Comparison of ENCODE assay signal across 34 cellular contexts in the genomic region with DNA sequence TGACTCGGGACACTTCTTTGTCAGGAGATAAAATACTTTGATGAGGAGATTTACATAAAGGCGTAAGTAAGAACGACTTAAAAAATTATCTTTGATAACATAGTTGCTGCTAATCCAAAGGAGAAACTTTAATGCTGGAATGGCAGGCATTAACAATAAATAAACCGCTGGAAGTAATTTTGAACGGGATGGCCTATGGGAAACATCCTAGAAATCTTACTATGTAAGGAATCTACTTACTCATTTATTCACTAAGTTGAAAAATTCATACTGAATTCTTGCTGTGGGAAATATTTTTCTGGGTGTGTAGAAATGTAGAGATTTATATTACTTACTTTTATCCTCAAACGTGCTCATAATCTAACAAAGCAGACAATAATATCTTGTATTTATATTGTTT.
"Had no signal": no experiment of that assay in that cellular context is flagged by ENCODE, and none has a peak within 500 bp of the region (broad histone marks: within the 10 kb centered on the region; RNA-seq: fewer than 3 reads in every experiment).

No MANE protein-coding gene starts in this region.

- H3K9ac ChIP-seq: KMS-11 had no signal

- H3K27ac ChIP-seq: KMS-11 had no signal

- H3K27me3 ChIP-seq: MG63 had no signal

- H3K4me2 ChIP-seq: KMS-11 had no signal

- H3K9me3 ChIP-seq: MG63 had no signal

- DNase-seq: Karpas-422, Kasumi-1, MG63, MM.1S, MV-4-11, NCI-H1048, NCI-H1092, NCI-H1092 treated with DMSO at 0.1 percent for 48 hours, NCI-H1105, NCI-H1105 treated with DMSO at 0.1 percent for 48 hours, NCI-H1417, NCI-H1417 treated with DMSO at 0.1 percent for 48 hours, NCI-H1436, NCI-H1436 treated with DMSO at 0.1 percent for 48 hours, NCI-H146, NCI-H1694, NCI-H1694 treated with DMSO at 0.1 percent for 48 hours, NCI-H187, NCI-H187 treated with DMSO at 0.1 percent for 48 hours, NCI-H1930, NCI-H2029, NCI-H2029 treated with DMSO at 0.1 percent for 48 hours, NCI-H2081, NCI-H2081 treated with DMSO at 0.1 percent for 48 hours, NCI-H2107, NCI-H2171, NCI-H2171 treated with DMSO at 0.1 percent for 48 hours, NCI-H2227 treated with DMSO at 0.1 percent for 48 hours, NCI-H226, NCI-H345, NCI-H446 treated with DMSO at 0.1 percent for 48 hours, NCI-H510A, NCI-H510A treated with DMSO at 0.1 percent for 48 hours had no signal

- H3K4me3 ChIP-seq: MG63 had no signal

- H3K36me3 ChIP-seq: MG63 had no signal
